Comparison of ENCODE assay signal across 29 cellular contexts in the genomic region with DNA sequence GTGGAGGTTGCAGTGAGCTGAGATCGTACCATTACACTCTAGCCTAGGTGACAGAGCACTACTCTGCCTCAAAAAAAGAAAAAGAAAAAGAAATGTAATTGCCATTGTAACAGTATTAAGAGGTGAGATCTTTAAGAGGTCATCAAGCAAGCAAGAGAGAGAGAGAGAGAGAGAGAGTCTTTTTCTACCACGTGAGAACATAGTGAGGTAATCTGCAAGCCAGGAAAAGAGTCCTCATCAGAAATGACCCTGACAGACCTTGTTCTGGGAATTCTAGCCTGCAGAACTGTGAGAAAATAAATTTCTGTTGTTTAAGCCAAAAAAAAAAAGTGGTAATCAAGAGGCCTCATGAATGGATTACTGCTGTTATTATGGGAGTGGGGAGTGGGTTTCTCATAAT.
"Had no signal": no experiment of that assay in that cellular context is flagged by ENCODE, and none has a peak within 500 bp of the region (broad histone marks: within the 10 kb centered on the region; RNA-seq: fewer than 3 reads in every experiment).

No MANE protein-coding gene starts in this region.

- H3K9ac ChIP-seq: parathyroid adenoma had no signal

- H3K27me3 Mint-ChIP-seq: natural killer cell treated with Interleukin-12 subunit alpha and Interleukin-12 subunit beta and Interleukin-15 and Interleukin-18, amount 100 ng/mL, for 72 hours; progenitor cell of endocrine pancreas; stimulated activated naive B cell treated with anti-CD40 and anti-IgM and Interleukin-4, amounts not matched to agents 10 μg/mL and 1 μg/mL and 100 μg/mL, for 72 hours; stimulated activated naive CD8-positive, alpha-beta T cell treated with anti-CD3 and anti-CD28 coated beads, Interleukin-15, Interleukin-2, amounts not matched to agents 100 ng/mL and 50 ng/mL, for 24 hours had no signal

- H3K27me3 ChIP-seq: neutrophil, ovary, right lobe of liver, sigmoid colon, stomach, thyroid gland, tibial nerve, upper lobe of left lung, vagina had no signal

- DNase-seq: nephron progenitor cell; nucleus accumbens; ovary; psoas muscle; right cardiac atrium; right lobe of liver; sigmoid colon; small intestine; stimulated activated CD4-positive, alpha-beta T cell treated with anti-CD3 and anti-CD28 coated beads, Interleukin-15, amount 100 ng/mL, for 24 hours; stimulated activated CD4-positive, alpha-beta T cell treated with anti-CD3 and anti-CD28 coated beads, Interleukin-2, amount 100 ng/mL, for 24 hours; stimulated activated CD4-positive, alpha-beta T cell treated with anti-CD3 and anti-CD28 coated beads, Interleukin-2, amount 100 ng/mL, for 48 hours; stimulated activated CD4-positive, alpha-beta T cell treated with anti-CD3 and anti-CD28 coated beads, Interleukin-4, amount 100 ng/mL, for 24 hours; stimulated activated naive B cell treated with anti-CD40 and anti-IgM and Interleukin-4, amounts not matched to agents 10 μg/mL and 1 μg/mL and 100 μg/mL, for 72 hours; stimulated activated naive CD4-positive, alpha-beta T cell treated with Interleukin-2 at 50 U/mL for 16 hours; stomach; thyroid gland; trophoblast cell; upper lobe of left lung had no signal

- H3K9me3 Mint-ChIP-seq: natural killer cell treated with Interleukin-12 subunit alpha and Interleukin-12 subunit beta and Interleukin-15 and Interleukin-18, amount 100 ng/mL, for 72 hours; neural crest cell; stimulated activated effector memory CD8-positive, alpha-beta T cell treated with anti-CD3 and anti-CD28 coated beads, Interleukin-12 subunit alpha, Interleukin-12 subunit beta, amount 100 ng/mL, for 72 hours; stimulated activated naive B cell treated with anti-CD40 and anti-IgM and Interleukin-4, amounts not matched to agents 10 μg/mL and 1 μg/mL and 100 μg/mL, for 72 hours; stimulated activated naive CD8-positive, alpha-beta T cell treated with anti-CD3 and anti-CD28 coated beads, Interleukin-15, Interleukin-2, amounts not matched to agents 100 ng/mL and 50 ng/mL, for 24 hours had no signal

- FAIRE-seq: small intestine, urothelium cell line had no signal

- H3K4me3 Mint-ChIP-seq: natural killer cell treated with Interleukin-12 subunit alpha and Interleukin-12 subunit beta and Interleukin-15 and Interleukin-18, amount 100 ng/mL, for 72 hours; nephron progenitor cell; neural crest cell; stimulated activated effector memory CD8-positive, alpha-beta T cell treated with anti-CD3 and anti-CD28 coated beads, Interleukin-12 subunit alpha, Interleukin-12 subunit beta, amount 100 ng/mL, for 72 hours; stimulated activated naive B cell treated with anti-CD40 and anti-IgM and Interleukin-4, amounts not matched to agents 10 μg/mL and 1 μg/mL and 100 μg/mL, for 72 hours; stimulated activated naive CD8-positive, alpha-beta T cell treated with anti-CD3 and anti-CD28 coated beads, Interleukin-15, Interleukin-2, amounts not matched to agents 100 ng/mL and 50 ng/mL, for 24 hours had no signal

- ATAC-seq: natural killer cell treated with Interleukin-12 subunit alpha and Interleukin-12 subunit beta and Interleukin-15 and Interleukin-18, amount 100 ng/mL, for 72 hours; psoas muscle; right cardiac atrium; stimulated activated effector memory CD8-positive, alpha-beta T cell treated with anti-CD3 and anti-CD28 coated beads, Interleukin-12 subunit alpha, Interleukin-12 subunit beta, amount 100 ng/mL, for 72 hours; stimulated activated naive B cell treated with anti-CD40 and anti-IgM and Interleukin-4, amounts not matched to agents 10 μg/mL and 1 μg/mL and 100 μg/mL, for 72 hours had no signal

- H3K4me1 ChIP-seq: parathyroid adenoma, psoas muscle, right lobe of liver, sigmoid colon, stomach, thyroid gland, tibial nerve, upper lobe of left lung, vagina had no signal

- H3K36me3 ChIP-seq: ovary had no signal

- H3K27ac Mint-ChIP-seq: natural killer cell treated with Interleukin-12 subunit alpha and Interleukin-12 subunit beta and Interleukin-15 and Interleukin-18, amount 100 ng/mL, for 72 hours; nephron progenitor cell; progenitor cell of endocrine pancreas; stimulated activated effector memory CD8-positive, alpha-beta T cell treated with anti-CD3 and anti-CD28 coated beads, Interleukin-12 subunit alpha, Interleukin-12 subunit beta, amount 100 ng/mL, for 72 hours; stimulated activated naive B cell treated with anti-CD40 and anti-IgM and Interleukin-4, amounts not matched to agents 10 μg/mL and 1 μg/mL and 100 μg/mL, for 72 hours; stimulated activated naive CD8-positive, alpha-beta T cell treated with anti-CD3 and anti-CD28 coated beads, Interleukin-15, Interleukin-2, amounts not matched to agents 100 ng/mL and 50 ng/mL, for 24 hours had no signal

- H3K4me3 ChIP-seq: ovary, psoas muscle, right lobe of liver, sigmoid colon, stomach, thoracic aorta, thyroid gland, tibial nerve, upper lobe of left lung, vagina had no signal

- H3K79me2 ChIP-seq: parathyroid adenoma had no signal

- H3K9me3 ChIP-seq: neutrophil, ovary, psoas muscle, right lobe of liver, sigmoid colon, stomach, thoracic aorta, thyroid gland, tibial nerve, upper lobe of left lung, vagina had no signal

- H3K27ac ChIP-seq: neutrophil, ovary, parathyroid adenoma, psoas muscle, right lobe of liver, sigmoid colon, stomach, thoracic aorta, thyroid gland, tibial nerve, upper lobe of left lung, vagina had no signal

- H2AFZ ChIP-seq: parathyroid adenoma had no signal

- H3K4me1 Mint-ChIP-seq: nephron progenitor cell; stimulated activated effector memory CD8-positive, alpha-beta T cell treated with anti-CD3 and anti-CD28 coated beads, Interleukin-12 subunit alpha, Interleukin-12 subunit beta, amount 100 ng/mL, for 72 hours; stimulated activated naive B cell treated with anti-CD40 and anti-IgM and Interleukin-4, amounts not matched to agents 10 μg/mL and 1 μg/mL and 100 μg/mL, for 72 hours had no signal
